32 cellular contexts compared by ENCODE assay signal in the genomic region with DNA sequence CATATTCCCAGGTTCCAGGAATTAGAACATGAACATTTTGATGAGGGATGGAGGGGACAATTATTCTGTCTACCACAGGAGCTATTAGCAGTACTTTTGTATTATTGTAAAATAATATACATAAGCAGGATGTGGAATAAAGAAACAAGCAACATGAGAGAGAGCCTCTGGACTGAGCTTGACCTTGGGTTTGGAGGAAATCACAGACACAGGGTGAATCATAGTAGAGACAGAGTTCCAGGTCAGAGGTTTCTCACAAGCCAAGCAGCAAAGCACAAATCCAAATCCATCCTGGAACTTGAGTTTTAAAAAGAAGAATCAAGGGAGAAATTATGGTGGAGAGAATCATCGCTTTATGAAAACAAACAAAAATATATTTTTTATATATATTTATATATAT. TPM values are rescaled to one million over a fixed set of nuclear protein-coding genes. Genes with fewer than 3 reads are reported as not detected.
DNase-seq lines count a peak whose midpoint lies in the region; ATAC-seq and TF ChIP-seq lines count a peak whose summit lies in the region.
"Had no signal": no experiment of that assay in that cellular context is flagged by ENCODE, and none has a peak within 500 bp of the region (broad histone marks: within the 10 kb centered on the region; RNA-seq: fewer than 3 reads in every experiment).

No MANE protein-coding gene starts in this region.

- ATAC-seq in foreskin keratinocyte, result no peak
- no peak for ATAC-seq in HG03571 (IDR thresholded peaks at IDR 0.05; ENCODE audit: unreplicated experiment)
- ATAC-seq: activated CD8-positive, alpha-beta T cell treated with anti-CD3 and anti-CD28 coated beads, Interleukin-2, amount 10 ng/mL, durations not matched to agents 7 days and 5 days; left colon; stimulated activated effector memory CD8-positive, alpha-beta T cell treated with anti-CD3 and anti-CD28 coated beads, Interleukin-12 subunit alpha, Interleukin-12 subunit beta, amount 100 ng/mL, for 72 hours had no signal

- H3K4me1 ChIP-seq in foreskin keratinocyte, result peaks cover 42% of the 10 kb centered on the region
- H3K4me1 ChIP-seq: esophagus muscularis mucosa, spleen had no signal

- H3K9me3 Mint-ChIP-seq in HFFc6, result peaks cover 4% of the 10 kb centered on the region; the same call in 1 of the 2 replicates
- peaks cover 12% of the 10 kb centered on the region for H3K9me3 Mint-ChIP-seq in activated CD4-positive, alpha-beta T cell treated with anti-CD3 and anti-CD28 coated beads, Interleukin-2, amount 10 ng/mL, durations not matched to agents 24 days and 14 days
- H3K9me3 Mint-ChIP-seq: stimulated activated effector memory CD8-positive, alpha-beta T cell treated with anti-CD3 and anti-CD28 coated beads, Interleukin-12 subunit alpha, Interleukin-12 subunit beta, amount 100 ng/mL, for 72 hours had no signal

- H3K27ac ChIP-seq in foreskin keratinocyte, result peak overlapping the region; percentile 97
- H3K27ac ChIP-seq: esophagus muscularis mucosa, SJSA1, spleen had no signal

- no peak overlapping the region for H3K4me3 ChIP-seq in astrocyte of the spinal cord (ENCODE audit: low read depth, low read length)
- H3K4me3 ChIP-seq: esophagus muscularis mucosa, SJSA1, spleen, testis, vagina had no signal

- 0 out of 2 replicates have a peak, but pooled peaks cover 6% of the 10 kb centered on the region for H3K36me3 Mint-ChIP-seq in HFFc6 (ENCODE audit: low read depth)
- H3K36me3 Mint-ChIP-seq in activated CD4-positive, alpha-beta T cell treated with anti-CD3 and anti-CD28 coated beads, Interleukin-2, amount 10 ng/mL, durations not matched to agents 24 days and 14 days (ENCODE audit: low read depth), result no peaks in the 10 kb centered on the region
- H3K36me3 Mint-ChIP-seq: brain; CD14-positive monocyte; stimulated activated effector memory CD8-positive, alpha-beta T cell treated with anti-CD3 and anti-CD28 coated beads, Interleukin-12 subunit alpha, Interleukin-12 subunit beta, amount 100 ng/mL, for 72 hours had no signal

- DNase-seq in AG08396 (ENCODE audit: low spot score) (peak; percentile 47), HFFc6 (peak; percentile 29), astrocyte of the spinal cord (ENCODE audit: low read depth, low spot score) (peak; percentile 49), foreskin keratinocyte (no peak), putamen (ENCODE audit: low spot score) (no peak), GOT3 (lab: John Stamatoyannopoulos, UW) (no peak)
- DNase-seq in activated CD4-positive, alpha-beta T cell treated with anti-CD3 and anti-CD28 coated beads, Interleukin-2, amount 10 ng/mL, durations not matched to agents 24 days and 14 days, result no peak
- DNase-seq: activated CD4-positive, CD25-positive, alpha-beta regulatory T cell treated with anti-CD3 and anti-CD28 coated beads, Interleukin-2, amount 50 U/mL, for 72 hours; activated CD8-positive, alpha-beta T cell treated with anti-CD3 and anti-CD28 coated beads, Interleukin-2, amount 10 ng/mL, durations not matched to agents 7 days and 5 days; activated gamma-delta T cell; activated T-cell treated with anti-CD3 and anti-CD28 coated beads, Interleukin-2, amount 50 U/mL, for 1 hour; Calu3; effector memory CD4-positive, alpha-beta T cell; left colon; mesendoderm; MM.1S; NCI-H1436 treated with DMSO at 0.1 percent for 48 hours; NCI-H524; occipital lobe; retina; spleen; stimulated activated CD4-positive, alpha-beta T cell treated with anti-CD3 and anti-CD28 coated beads, Interleukin-2, amount 100 ng/mL, for 48 hours; testis had no signal

- no peak overlapping the region for H3K4me3 Mint-ChIP-seq in HFFc6
- H3K4me3 Mint-ChIP-seq in activated CD4-positive, alpha-beta T cell treated with anti-CD3 and anti-CD28 coated beads, Interleukin-2, amount 10 ng/mL, durations not matched to agents 24 days and 14 days, result no peak overlapping the region
- H3K4me3 Mint-ChIP-seq: activated CD8-positive, alpha-beta T cell treated with anti-CD3 and anti-CD28 coated beads, Interleukin-2, amount 10 ng/mL, durations not matched to agents 7 days and 5 days; brain; CD14-positive monocyte; stimulated activated effector memory CD8-positive, alpha-beta T cell treated with anti-CD3 and anti-CD28 coated beads, Interleukin-12 subunit alpha, Interleukin-12 subunit beta, amount 100 ng/mL, for 72 hours had no signal

- peaks cover 52% of the 10 kb centered on the region for H3K4me1 Mint-ChIP-seq in HFFc6 (ENCODE audit: low read depth)
- no peaks in the 10 kb centered on the region for H3K4me1 Mint-ChIP-seq in activated CD4-positive, alpha-beta T cell treated with anti-CD3 and anti-CD28 coated beads, Interleukin-2, amount 10 ng/mL, durations not matched to agents 24 days and 14 days
- H3K4me1 Mint-ChIP-seq: brain; CD14-positive monocyte; stimulated activated effector memory CD8-positive, alpha-beta T cell treated with anti-CD3 and anti-CD28 coated beads, Interleukin-12 subunit alpha, Interleukin-12 subunit beta, amount 100 ng/mL, for 72 hours had no signal

- TF ChIP-seq CTCF in HFFc6 (IDR thresholded peaks at IDR 0.05) (no peak), astrocyte of the spinal cord (IDR thresholded peaks at IDR 0.05; ENCODE audit: low read depth, low read length) (no peak), foreskin keratinocyte (conservative IDR thresholded peaks at IDR 0.05) (no peak)

- in situ Hi-C loops in astrocyte of the spinal cord (cut with HindIII; ENCODE audit: low sequenced_read_pairs), result no loop called here

- no peaks in the 10 kb centered on the region for H3K27me3 ChIP-seq in foreskin keratinocyte
- H3K27me3 ChIP-seq: esophagus muscularis mucosa, SJSA1, testis, vagina had no signal

- H3K27me3 Mint-ChIP-seq in HFFc6 (ENCODE audit: insufficient read depth), result no peaks in the 10 kb centered on the region; the same call in none of the 2 replicates
- H3K27me3 Mint-ChIP-seq in activated CD4-positive, alpha-beta T cell treated with anti-CD3 and anti-CD28 coated beads, Interleukin-2, amount 10 ng/mL, durations not matched to agents 24 days and 14 days, result peaks cover 16% of the 10 kb centered on the region

- H3K27ac Mint-ChIP-seq in HFFc6, result peak overlapping the region; percentile 27
- H3K27ac Mint-ChIP-seq in activated CD4-positive, alpha-beta T cell treated with anti-CD3 and anti-CD28 coated beads, Interleukin-2, amount 10 ng/mL, durations not matched to agents 24 days and 14 days, result no peak overlapping the region
- H3K27ac Mint-ChIP-seq: activated CD8-positive, alpha-beta T cell treated with anti-CD3 and anti-CD28 coated beads, Interleukin-2, amount 10 ng/mL, durations not matched to agents 7 days and 5 days; brain; CD14-positive monocyte; stimulated activated effector memory CD8-positive, alpha-beta T cell treated with anti-CD3 and anti-CD28 coated beads, Interleukin-12 subunit alpha, Interleukin-12 subunit beta, amount 100 ng/mL, for 72 hours had no signal

- intact Hi-C loops in activated CD4-positive, alpha-beta T cell treated with anti-CD3 and anti-CD28 coated beads, Interleukin-2, amount 10 ng/mL, durations not matched to agents 24 days and 14 days (cut with micrococcal nuclease), result no loop called here

RNA-seq across cellular contexts. Expression of gene KRT31, which starts 5.1 kb away (rescaled TPM):
- total RNA-seq in HFFc6 (2021; fragmentation: NEBNext Ultra II Directional; extraction: Animal tissue kit (Norgen Biotek cat#: 25700)), result under 1 TPM in 2 of 6 experiments, not detected in 4; 0.09 to 0.14 TPM
- 5.3 and 27.0 TPM in 2 replicates for total RNA-seq in foreskin keratinocyte
- 8.3 and 39.4 TPM in 2 replicates for polyA plus RNA-seq in foreskin keratinocyte
- not detected in 2 replicates for total RNA-seq in activated CD4-positive, alpha-beta T cell treated with anti-CD3 and anti-CD28 coated beads, Interleukin-2, amount 10 ng/mL, durations not matched to agents 24 days and 14 days
- total RNA-seq: activated CD8-positive, alpha-beta T cell treated with anti-CD3 and anti-CD28 coated beads, Interleukin-2, amount 10 ng/mL, durations not matched to agents 7 days and 5 days; Calu3; Daoy; esophagus muscularis mucosa; left colon; SJSA1; spleen; T-helper 1 cell treated with Interleukin-12 subunit alpha and Interleukin-12 subunit beta and Interleukin-4 antibody, amounts not matched to agents 30 ng/mL and 1 ng/mL, for 36 hours; vagina had no signal
- polyA plus RNA-seq: CD14-positive monocyte, spleen had no signal

RNA-seq across cellular contexts. Expression of gene KRT34, which starts 10.2 kb away (rescaled TPM):
- total RNA-seq in HFFc6 (2021; fragmentation: NEBNext Ultra II Directional; extraction: Animal tissue kit (Norgen Biotek cat#: 25700)), result 100 to 1,000 TPM in 2 of 6 experiments, 10 to 100 TPM in 4; 58.8 to 247 (median 71.3) TPM
- 11.8 and 20.8 TPM in 2 replicates for total RNA-seq in foreskin keratinocyte
- polyA plus RNA-seq in foreskin keratinocyte, result 12.5 and 21.0 TPM in 2 replicates
- not detected in 2 replicates for total RNA-seq in activated CD4-positive, alpha-beta T cell treated with anti-CD3 and anti-CD28 coated beads, Interleukin-2, amount 10 ng/mL, durations not matched to agents 24 days and 14 days
- total RNA-seq: activated CD8-positive, alpha-beta T cell treated with anti-CD3 and anti-CD28 coated beads, Interleukin-2, amount 10 ng/mL, durations not matched to agents 7 days and 5 days; Calu3; esophagus muscularis mucosa; spleen; T-helper 1 cell treated with Interleukin-12 subunit alpha and Interleukin-12 subunit beta and Interleukin-4 antibody, amounts not matched to agents 30 ng/mL and 1 ng/mL, for 36 hours had no signal
- polyA plus RNA-seq: CD14-positive monocyte, spleen had no signal

RNA-seq across cellular contexts. Expression of gene KRT33B, which starts 22.7 kb away (rescaled TPM):
- total RNA-seq in HFFc6 (2021; fragmentation: NEBNext Ultra II Directional; extraction: Animal tissue kit (Norgen Biotek cat#: 25700)), result 1 to 10 TPM in 2 of 6 experiments, under 1 TPM in 4; 0.75 to 2.5 (median 0.96) TPM
- total RNA-seq in foreskin keratinocyte, result 0.31 and 0.60 TPM in 2 replicates
- 0.32 and 0.57 TPM in 2 replicates for polyA plus RNA-seq in foreskin keratinocyte
- total RNA-seq in activated CD4-positive, alpha-beta T cell treated with anti-CD3 and anti-CD28 coated beads, Interleukin-2, amount 10 ng/mL, durations not matched to agents 24 days and 14 days, result not detected in 2 replicates
- total RNA-seq: activated CD8-positive, alpha-beta T cell treated with anti-CD3 and anti-CD28 coated beads, Interleukin-2, amount 10 ng/mL, durations not matched to agents 7 days and 5 days; Calu3; Daoy; esophagus muscularis mucosa; left colon; occipital lobe; spleen; T-helper 1 cell treated with Interleukin-12 subunit alpha and Interleukin-12 subunit beta and Interleukin-4 antibody, amounts not matched to agents 30 ng/mL and 1 ng/mL, for 36 hours; vagina had no signal
- polyA plus RNA-seq: CD14-positive monocyte, spleen had no signal

RNA-seq across cellular contexts. Expression of gene KRT37, which starts 32.1 kb away (rescaled TPM):
- total RNA-seq in HFFc6 (2021; fragmentation: NEBNext Ultra II Directional; extraction: Animal tissue kit (Norgen Biotek cat#: 25700)), result not detected
- not detected in 2 replicates for total RNA-seq in foreskin keratinocyte
- 0.04 TPM in 1 of 2 replicates, not detected in the other for polyA plus RNA-seq in foreskin keratinocyte
- not detected in 2 replicates for total RNA-seq in activated CD4-positive, alpha-beta T cell treated with anti-CD3 and anti-CD28 coated beads, Interleukin-2, amount 10 ng/mL, durations not matched to agents 24 days and 14 days
- total RNA-seq: activated CD8-positive, alpha-beta T cell treated with anti-CD3 and anti-CD28 coated beads, Interleukin-2, amount 10 ng/mL, durations not matched to agents 7 days and 5 days; Calu3; Daoy; esophagus muscularis mucosa; left colon; occipital lobe; SJSA1; spleen; T-helper 1 cell treated with Interleukin-12 subunit alpha and Interleukin-12 subunit beta and Interleukin-4 antibody, amounts not matched to agents 30 ng/mL and 1 ng/mL, for 36 hours; testis; vagina had no signal
- polyA plus RNA-seq: CD14-positive monocyte, spleen had no signal

RNA-seq across cellular contexts. Expression of gene KRT33A, which starts 41.6 kb away (rescaled TPM):
- not detected for total RNA-seq in HFFc6 (2021; fragmentation: NEBNext Ultra II Directional; extraction: Animal tissue kit (Norgen Biotek cat#: 25700))
- not detected in 2 replicates for total RNA-seq in foreskin keratinocyte
- polyA plus RNA-seq in foreskin keratinocyte, result not detected in 2 replicates
- total RNA-seq in activated CD4-positive, alpha-beta T cell treated with anti-CD3 and anti-CD28 coated beads, Interleukin-2, amount 10 ng/mL, durations not matched to agents 24 days and 14 days, result not detected in 2 replicates
- total RNA-seq: activated CD8-positive, alpha-beta T cell treated with anti-CD3 and anti-CD28 coated beads, Interleukin-2, amount 10 ng/mL, durations not matched to agents 7 days and 5 days; Calu3; Daoy; esophagus muscularis mucosa; left colon; occipital lobe; SJSA1; spleen; T-helper 1 cell treated with Interleukin-12 subunit alpha and Interleukin-12 subunit beta and Interleukin-4 antibody, amounts not matched to agents 30 ng/mL and 1 ng/mL, for 36 hours had no signal
- polyA plus RNA-seq: CD14-positive monocyte, spleen had no signal

Comparison
In these comparisons a context has a peak if more than half of its experiments do, and no peak if none do; other contexts are left out.
1. DNase-seq: peak in AG08396 (single experiment), HFFc6 (single experiment) and astrocyte of the spinal cord (single experiment); none in foreskin keratinocyte (0 of 2), activated CD4-positive, alpha-beta T cell treated with anti-CD3 and anti-CD28 coated beads, Interleukin-2, amount 10 ng/mL, durations not matched to agents 24 days and 14 days (single experiment), putamen (single experiment) and GOT3 (single experiment).
2. RNA of gene KRT34, which starts 10.2 kb away (total RNA-seq): 58.8 to 247 TPM in HFFc6 and 11.8 to 20.8 TPM in foreskin keratinocyte; not detected in activated CD4-positive, alpha-beta T cell treated with anti-CD3 and anti-CD28 coated beads, Interleukin-2, amount 10 ng/mL, durations not matched to agents 24 days and 14 days; every median in the first group is over 10 times any median in the second.